ENCODE assay signal across 30 cellular contexts in the genomic region with DNA sequence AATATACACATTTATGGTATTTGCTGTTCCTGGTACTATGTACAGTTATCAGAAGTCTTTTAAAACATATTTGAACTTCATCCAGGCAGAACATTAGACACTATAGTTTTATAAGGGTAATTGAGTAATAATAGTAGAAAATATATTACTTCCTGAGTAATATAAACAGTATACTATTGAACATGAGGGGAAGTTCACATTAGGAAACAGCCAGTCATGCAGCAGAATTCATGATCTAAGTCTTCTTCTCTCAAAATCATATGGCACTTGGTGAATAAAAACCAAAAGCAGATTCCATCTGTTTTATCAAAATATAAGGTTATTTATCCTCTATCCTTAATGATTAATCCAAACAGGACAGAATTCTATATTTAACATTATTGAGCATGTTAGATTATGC.
DNase-seq lines count a peak whose midpoint lies in the region; TF ChIP-seq lines count a peak whose summit lies in the region.
"Had no signal": no experiment of that assay in that cellular context is flagged by ENCODE, and none has a peak within 500 bp of the region (broad histone marks: within the 10 kb centered on the region; RNA-seq: fewer than 3 reads in every experiment).

No MANE protein-coding gene starts in this region.

- H3K36me3 ChIP-seq in breast epithelium = no peaks in the 10 kb centered on the region
- H3K36me3 ChIP-seq in left ventricle myocardium inferior = no peaks in the 10 kb centered on the region
- H3K36me3 ChIP-seq: left lung, tibial artery had no signal

- intact Hi-C loops in MCF 10A (cut with micrococcal nuclease) = no loop called here
- intact Hi-C loops in breast epithelium (cut with DNase I; ENCODE audit: low total_unique reads) = no loop called here
- intact Hi-C loops in left ventricle myocardium inferior (cut with micrococcal nuclease) = no loop called here

- no peaks in the 10 kb centered on the region for H3K9me3 Mint-ChIP-seq in MCF 10A (ENCODE audit: unreplicated experiment)

- TF ChIP-seq CTCF in MCF 10A (IDR thresholded peaks at IDR 0.05; ENCODE audit: unreplicated experiment) (no peak), breast epithelium (IDR thresholded peaks at IDR 0.05) (no peak), left ventricle myocardium inferior (IDR thresholded peaks at IDR 0.05; ENCODE audit: borderline replicate concordance) (no peak)

- no peak for TF ChIP-seq POLR2A in breast epithelium (IDR thresholded peaks at IDR 0.05)

- H3K36me3 Mint-ChIP-seq in MCF 10A (ENCODE audit: insufficient read depth, unreplicated experiment) = no peaks in the 10 kb centered on the region
- H3K36me3 Mint-ChIP-seq: activated naive CD8-positive, alpha-beta T cell treated with anti-CD3 and anti-CD28 coated beads, Interleukin-2, amount 10 ng/mL, durations not matched to agents 7 days and 5 days; immature natural killer cell; naive thymus-derived CD8-positive, alpha-beta T cell had no signal

- CTCF ChIA-PET in MCF 10A (lab: Yijun Ruan, JAX) = no interaction called here

- POLR2A ChIA-PET in MCF 10A (lab: Yijun Ruan, JAX) = no interaction called here

- H3K4me1 ChIP-seq in breast epithelium = no peaks in the 10 kb centered on the region
- no peaks in the 10 kb centered on the region for H3K4me1 ChIP-seq in left ventricle myocardium inferior
- H3K4me1 ChIP-seq: left lung had no signal

- no peaks in the 10 kb centered on the region for H3K27me3 Mint-ChIP-seq in MCF 10A (ENCODE audit: insufficient read depth, unreplicated experiment)
- H3K27me3 Mint-ChIP-seq: activated naive CD8-positive, alpha-beta T cell treated with anti-CD3 and anti-CD28 coated beads, Interleukin-2, amount 10 ng/mL, durations not matched to agents 7 days and 5 days; CD4-positive, alpha-beta T cell; naive thymus-derived CD8-positive, alpha-beta T cell had no signal

- peak overlapping the region; percentile 66 for H3K27ac Mint-ChIP-seq in MCF 10A (ENCODE audit: low read depth, unreplicated experiment)
- H3K27ac Mint-ChIP-seq: activated naive CD8-positive, alpha-beta T cell treated with anti-CD3 and anti-CD28 coated beads, Interleukin-2, amount 10 ng/mL, durations not matched to agents 7 days and 5 days; CD4-positive, alpha-beta T cell; immature natural killer cell; naive thymus-derived CD8-positive, alpha-beta T cell; T-helper 2 cell treated with Interferon-gamma antibody and Interleukin-4, amounts not matched to agents 5 μg/mL and 100 μg/mL, for 36 hours had no signal

- H3K27me3 ChIP-seq in breast epithelium = no peaks in the 10 kb centered on the region
- no peaks in the 10 kb centered on the region for H3K27me3 ChIP-seq in left ventricle myocardium inferior (ENCODE audit: low read depth)
- H3K27me3 ChIP-seq: left lung, tibial artery had no signal

- no peak overlapping the region for H3K4me3 Mint-ChIP-seq in MCF 10A (ENCODE audit: unreplicated experiment)
- H3K4me3 Mint-ChIP-seq: activated naive CD8-positive, alpha-beta T cell treated with anti-CD3 and anti-CD28 coated beads, Interleukin-2, amount 10 ng/mL, durations not matched to agents 7 days and 5 days; CD4-positive, alpha-beta T cell; immature natural killer cell; naive thymus-derived CD8-positive, alpha-beta T cell; T-helper 2 cell treated with Interferon-gamma antibody and Interleukin-4, amounts not matched to agents 5 μg/mL and 100 μg/mL, for 36 hours had no signal

- DNase-seq in MCF 10A (ENCODE audit: unreplicated experiment) = no peak
- no peak for DNase-seq in breast epithelium (ENCODE audit: low spot score in 2 of 2)
- peak; percentile 14 for DNase-seq in dermis blood vessel endothelial cell
- peak; percentile 35 for DNase-seq in iris pigment epithelial cell (ENCODE audit: low read depth)
- no peak for DNase-seq in NCI-H345 (lab: John Stamatoyannopoulos, UW)
- no peak for DNase-seq in COR-L47 (lab: John Stamatoyannopoulos, UW)
- no peak for DNase-seq in NCI-H1436 treated with DMSO at 0.1 percent for 48 hours (lab: John Stamatoyannopoulos, UW)
- DNase-seq in left ventricle myocardium inferior = no peak
- DNase-seq: 8988T; activated CD4-positive, alpha-beta T cell treated with anti-CD3 and anti-CD28 coated beads for 4 hours; activated CD8-positive, alpha-beta memory T cell treated with anti-CD3 and anti-CD28 coated beads for 24 hours; activated effector memory CD4-positive, alpha-beta T cell treated with Interleukin-2 at 50 U/mL for 16 hours; activated naive CD8-positive, alpha-beta T cell treated with anti-CD3 and anti-CD28 coated beads, Interleukin-2, amount 10 ng/mL, durations not matched to agents 7 days and 5 days; AML-193; CD4-positive, alpha-beta T cell; cerebellar nuclear complex; hippocampal formation; immature natural killer cell; left lung; midbrain; MM.1S; naive thymus-derived CD8-positive, alpha-beta T cell; NCI-H2081; NCI-H446; NCI-H774; occipital lobe; tibial artery had no signal

- H3K27ac ChIP-seq in breast epithelium (no peak overlapping the region), left ventricle myocardium inferior (replicated peaks) (no peak overlapping the region)
- H3K27ac ChIP-seq: left lung, tibial artery had no signal

- H3K4me1 Mint-ChIP-seq in MCF 10A (ENCODE audit: insufficient read depth, unreplicated experiment) = peaks cover 24% of the 10 kb centered on the region
- H3K4me1 Mint-ChIP-seq: activated naive CD8-positive, alpha-beta T cell treated with anti-CD3 and anti-CD28 coated beads, Interleukin-2, amount 10 ng/mL, durations not matched to agents 7 days and 5 days; immature natural killer cell; naive thymus-derived CD8-positive, alpha-beta T cell had no signal

- BruUV-seq in MCF 10A (replicated peaks; lab: Mats Ljungman, UMichigan) = no TSS peak

- H3K4me3 ChIP-seq in breast epithelium = no peak overlapping the region
- no peak overlapping the region for H3K4me3 ChIP-seq in left ventricle myocardium inferior
- H3K4me3 ChIP-seq: K562, left lung, skin epidermis, tibial artery had no signal

- H3K9me3 ChIP-seq in breast epithelium = no peaks in the 10 kb centered on the region
- peaks cover 15% of the 10 kb centered on the region for H3K9me3 ChIP-seq in left ventricle myocardium inferior (replicated peaks)
- H3K9me3 ChIP-seq: left lung had no signal

Comparison
In these comparisons a context has a peak if more than half of its experiments do, and no peak if none do; other contexts are left out.
1. DNase-seq: peak in dermis blood vessel endothelial cell (single experiment) and iris pigment epithelial cell (single experiment); none in MCF 10A (single experiment), breast epithelium (0 of 2), NCI-H345 (single experiment), COR-L47 (single experiment), NCI-H1436 treated with DMSO at 0.1 percent for 48 hours (single experiment) and left ventricle myocardium inferior (single experiment).